8 cellular contexts compared by ENCODE assay signal in the genomic region with DNA sequence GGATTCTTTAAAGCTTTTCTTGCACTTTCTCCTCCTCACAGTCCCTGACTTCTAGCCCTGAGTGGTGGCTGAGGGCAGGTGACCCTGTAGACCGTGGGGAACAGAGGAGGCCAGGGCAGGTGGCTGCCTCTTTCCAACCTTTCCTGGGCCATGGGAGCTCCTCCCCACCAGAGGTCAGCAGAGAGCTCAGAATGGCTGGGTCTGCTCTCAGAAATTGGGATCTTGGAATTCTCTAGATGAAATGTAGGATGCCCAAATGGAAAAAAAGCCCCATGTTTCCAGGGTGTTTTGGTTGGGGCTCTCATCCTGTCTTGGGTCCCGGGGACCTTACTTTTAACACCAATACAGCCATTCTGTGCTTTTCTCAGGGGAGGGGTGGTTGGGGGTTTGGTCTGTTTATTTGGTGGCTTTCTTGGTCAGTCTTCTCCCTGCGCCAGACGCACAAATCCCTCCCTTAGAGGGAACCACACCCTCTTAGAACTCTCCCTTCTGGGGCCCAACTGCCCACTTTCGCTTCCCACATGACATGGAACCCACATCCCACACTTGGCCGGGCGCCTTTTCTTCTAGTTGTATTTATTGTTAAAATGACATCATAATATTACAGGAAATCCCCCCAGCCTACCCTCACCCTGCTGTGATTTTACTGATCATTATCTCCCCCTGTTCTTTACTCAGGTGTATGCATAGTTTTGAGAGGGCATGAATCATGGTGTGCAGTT. TPM values are rescaled to one million over a fixed set of nuclear protein-coding genes. Genes with fewer than 3 reads are reported as not detected.
DNase-seq lines count a peak whose midpoint lies in the region; ATAC-seq and TF ChIP-seq lines count a peak whose summit lies in the region.

No MANE protein-coding gene starts in this region.

- H3K79me2 ChIP-seq in PC-9 (ENCODE audit: low read depth) = no peaks in the 10 kb centered on the region

- no peaks in the 10 kb centered on the region for H3F3A ChIP-seq in PC-9 (ENCODE audit: insufficient read depth, low read depth)

- intact Hi-C loops in PC-9 (cut with micrococcal nuclease; ENCODE audit: unreplicated experiment) = loop anchor here (1.0 to 5.0 kb wide), 4 partner anchors 337 to 626 kb away; no protein-coding TSS in a partner anchor
- intact Hi-C loops in activated T-helper 1 cell treated with anti-CD3 and anti-CD28 coated beads, Interleukin-12 subunit alpha, Interleukin-12 subunit beta, Interleukin-2, Interleukin-4 antibody, amounts not matched to agents 30 ng/mL and 10 ng/mL and 1 ng/mL, durations not matched to agents 14 hours and 24 hours and 36 hours (cut with micrococcal nuclease) = loop anchor here (1.0 to 5.0 kb wide), 4 partner anchors 217 to 626 kb away; no protein-coding TSS in a partner anchor

- H3K4me3 ChIP-seq in PC-9 (no peak overlapping the region), fibroblast of villous mesenchyme (ENCODE audit: low read depth, low read length) (no peak overlapping the region)

- H3K4me3 Mint-ChIP-seq in activated T-helper 1 cell treated with anti-CD3 and anti-CD28 coated beads, Interleukin-12 subunit alpha, Interleukin-12 subunit beta, Interleukin-2, Interleukin-4 antibody, amounts not matched to agents 30 ng/mL and 10 ng/mL and 1 ng/mL, durations not matched to agents 14 hours and 24 hours and 36 hours = no peak overlapping the region

- BruUV-seq in PC-9 (replicated peaks; lab: Mats Ljungman, UMichigan) = no TSS peak

- no peak overlapping the region for H3K27ac Mint-ChIP-seq in activated T-helper 1 cell treated with anti-CD3 and anti-CD28 coated beads, Interleukin-12 subunit alpha, Interleukin-12 subunit beta, Interleukin-2, Interleukin-4 antibody, amounts not matched to agents 30 ng/mL and 10 ng/mL and 1 ng/mL, durations not matched to agents 14 hours and 24 hours and 36 hours

- H4K20me1 ChIP-seq in PC-9 (ENCODE audit: insufficient read depth) = no peaks in the 10 kb centered on the region

- no peaks in the 10 kb centered on the region for H3K9me3 Mint-ChIP-seq in activated T-helper 1 cell treated with anti-CD3 and anti-CD28 coated beads, Interleukin-12 subunit alpha, Interleukin-12 subunit beta, Interleukin-2, Interleukin-4 antibody, amounts not matched to agents 30 ng/mL and 10 ng/mL and 1 ng/mL, durations not matched to agents 14 hours and 24 hours and 36 hours

- no peaks in the 10 kb centered on the region for H3K27me3 ChIP-seq in PC-9 (ENCODE audit: insufficient read depth, low read depth)

- H2AFZ ChIP-seq in PC-9 = no peak overlapping the region

- CTCF ChIA-PET in PC-9 (lab: Charles Lee) = interaction anchor here (0.5 to 1.0 kb wide), 4 partner anchors 70 to 585 kb away, joined by 3 to 7 read pairs (median 6); no protein-coding TSS in a partner anchor

- POLR2A ChIA-PET in PC-9 (lab: Charles Lee; ENCODE audit: unreplicated experiment) = no interaction called here

- H3K27me3 Mint-ChIP-seq in activated T-helper 1 cell treated with anti-CD3 and anti-CD28 coated beads, Interleukin-12 subunit alpha, Interleukin-12 subunit beta, Interleukin-2, Interleukin-4 antibody, amounts not matched to agents 30 ng/mL and 10 ng/mL and 1 ng/mL, durations not matched to agents 14 hours and 24 hours and 36 hours (ENCODE audit: insufficient read depth) = peaks cover 32% of the 10 kb centered on the region

- no peaks in the 10 kb centered on the region for H3K4me1 ChIP-seq in PC-9 (replicated peaks; ENCODE audit: insufficient read depth)

- ATAC-seq in HG02970 (IDR thresholded peaks at IDR 0.05; ENCODE audit: low FRiP score, unreplicated experiment) (no peak), HG02852 (IDR thresholded peaks at IDR 0.05; ENCODE audit: unreplicated experiment) (no peak)

- no peaks in the 10 kb centered on the region for H3K36me3 Mint-ChIP-seq in activated T-helper 1 cell treated with anti-CD3 and anti-CD28 coated beads, Interleukin-12 subunit alpha, Interleukin-12 subunit beta, Interleukin-2, Interleukin-4 antibody, amounts not matched to agents 30 ng/mL and 10 ng/mL and 1 ng/mL, durations not matched to agents 14 hours and 24 hours and 36 hours (ENCODE audit: low read depth)

- no peaks in the 10 kb centered on the region for H3K9me2 ChIP-seq in PC-9 (ENCODE audit: insufficient read depth)

- no peak overlapping the region for H3K27ac ChIP-seq in PC-9

- H3K36me3 ChIP-seq in PC-9 (ENCODE audit: low read depth) = no peaks in the 10 kb centered on the region

- DNase-seq in DMS153 (lab: John Stamatoyannopoulos, UW) (peak; percentile 11), HuH-7 (ENCODE audit: low spot score) (peak; percentile 79), PC-9 (peak in 1 of 2 experiments; percentile 69), fibroblast of villous mesenchyme (ENCODE audit: low read depth) (peak; percentile 60), nucleus accumbens (lab: John Stamatoyannopoulos, UW) (peak in 46 of 56 donors; percentile 8 to 79 (median 40))
- peak; percentile 17 for DNase-seq in activated T-helper 1 cell treated with anti-CD3 and anti-CD28 coated beads, Interleukin-12 subunit alpha, Interleukin-12 subunit beta, Interleukin-2, Interleukin-4 antibody, amounts not matched to agents 30 ng/mL and 10 ng/mL and 1 ng/mL, durations not matched to agents 14 hours and 24 hours and 36 hours (ENCODE audit: low spot score)

- peaks cover 4% of the 10 kb centered on the region for H3K4me1 Mint-ChIP-seq in activated T-helper 1 cell treated with anti-CD3 and anti-CD28 coated beads, Interleukin-12 subunit alpha, Interleukin-12 subunit beta, Interleukin-2, Interleukin-4 antibody, amounts not matched to agents 30 ng/mL and 10 ng/mL and 1 ng/mL, durations not matched to agents 14 hours and 24 hours and 36 hours (ENCODE audit: low read depth)

- H3K4me2 ChIP-seq in PC-9 = no peak overlapping the region

- H3K9me3 ChIP-seq in PC-9 (ENCODE audit: insufficient read depth, low read depth) = no peaks in the 10 kb centered on the region

- TF ChIP-seq CTCF in PC-9 (conservative IDR thresholded peaks at IDR 0.05) (peak; percentile 97), fibroblast of villous mesenchyme (IDR thresholded peaks at IDR 0.05; ENCODE audit: insufficient read depth, low read depth, low read length) (peak; percentile 98)

RNA-seq across cellular contexts. Expression of a gene that starts 17.9 kb away (rescaled TPM):
- 929 and 1,304 TPM in 2 replicates for total RNA-seq in PC-9 (2021)
- total RNA-seq in activated T-helper 1 cell treated with anti-CD3 and anti-CD28 coated beads, Interleukin-12 subunit alpha, Interleukin-12 subunit beta, Interleukin-2, Interleukin-4 antibody, amounts not matched to agents 30 ng/mL and 10 ng/mL and 1 ng/mL, durations not matched to agents 14 hours and 24 hours and 36 hours = 498 and 505 TPM in 2 replicates
- total RNA-seq in fibroblast of villous mesenchyme = 345 and 361 TPM in 2 replicates

RNA-seq across cellular contexts. Expression of a gene that starts 19.8 kb away (rescaled TPM):
- total RNA-seq in PC-9 (2021) = 5.7 and 6.8 TPM in 2 replicates
- 1.4 and 1.7 TPM in 2 replicates for total RNA-seq in activated T-helper 1 cell treated with anti-CD3 and anti-CD28 coated beads, Interleukin-12 subunit alpha, Interleukin-12 subunit beta, Interleukin-2, Interleukin-4 antibody, amounts not matched to agents 30 ng/mL and 10 ng/mL and 1 ng/mL, durations not matched to agents 14 hours and 24 hours and 36 hours
- 0.43 and 0.64 TPM in 2 replicates for total RNA-seq in fibroblast of villous mesenchyme
